Comparison of ENCODE assay signal across 15 cellular contexts in the genomic region with DNA sequence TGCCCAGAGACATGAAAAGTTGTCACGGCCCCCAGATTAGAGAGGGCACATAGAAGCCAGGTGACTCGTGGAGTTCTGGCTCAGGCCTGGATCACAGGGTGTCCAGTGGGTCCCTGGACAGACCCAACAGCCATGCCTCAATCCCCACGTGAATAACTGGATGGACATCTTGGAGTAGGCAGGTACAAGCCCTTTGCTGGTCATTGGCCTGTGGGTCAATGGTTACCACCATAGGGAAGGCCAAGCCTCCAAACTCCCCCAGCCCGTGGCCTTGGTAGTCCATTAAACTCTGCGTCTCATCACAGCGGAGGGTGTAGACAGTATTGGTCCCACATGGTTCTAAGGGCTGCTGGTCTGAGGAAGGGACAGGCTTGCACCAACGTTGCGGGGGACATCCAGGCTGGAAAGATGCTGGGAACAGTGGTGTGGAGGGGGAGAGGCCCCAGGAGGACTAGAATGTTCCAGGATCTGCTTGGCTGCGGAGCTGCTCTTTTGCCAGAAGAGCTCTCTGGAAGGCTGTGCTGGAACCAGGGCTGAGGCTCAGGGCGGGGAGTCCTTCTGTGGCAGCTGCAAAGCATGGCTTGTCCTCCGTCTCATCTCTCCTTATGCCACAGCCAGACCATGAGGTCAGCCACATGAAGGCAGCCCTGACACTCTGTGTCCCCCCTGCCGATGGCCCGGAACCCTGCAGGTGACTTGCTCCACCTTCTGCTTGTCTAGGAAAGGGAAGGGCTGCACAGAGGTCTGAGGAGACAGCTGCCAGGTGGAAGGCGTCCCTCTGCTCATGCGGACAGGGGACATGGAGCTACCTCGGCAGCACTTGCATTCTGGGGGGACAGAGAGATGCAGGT.
"Had no signal": no experiment of that assay in that cellular context is flagged by ENCODE, and none has a peak within 500 bp of the region (broad histone marks: within the 10 kb centered on the region; RNA-seq: fewer than 3 reads in every experiment).

No MANE protein-coding gene starts in this region.

- H3K27ac ChIP-seq: ascending aorta, breast epithelium, gastroesophageal sphincter, right lobe of liver, thoracic aorta had no signal

- H3K36me3 Mint-ChIP-seq: activated CD4-positive, alpha-beta memory T cell treated with anti-CD3 and anti-CD28 coated beads for 36 hours; naive thymus-derived CD8-positive, alpha-beta T cell had no signal

- H3K4me3 ChIP-seq: ascending aorta, breast epithelium, gastroesophageal sphincter, mucosa of descending colon, right lobe of liver, thoracic aorta had no signal

- H3K27me3 ChIP-seq: ascending aorta, right lobe of liver had no signal

- H3K4me1 Mint-ChIP-seq: activated CD4-positive, alpha-beta T cell treated with anti-CD3 and anti-CD28 coated beads for 36 hours; activated T-helper 17 cell treated with anti-CD3 and anti-CD28 coated beads, Interleukin-2, amount 50 U/mL, for 72 hours; T-helper 17 cell had no signal

- H3K4me1 ChIP-seq: ascending aorta, breast epithelium, gastroesophageal sphincter, right lobe of liver had no signal

- H3K36me3 ChIP-seq: ascending aorta, breast epithelium, gastroesophageal sphincter, right lobe of liver, thoracic aorta had no signal

- H3K9me3 ChIP-seq: ascending aorta, breast epithelium, gastroesophageal sphincter, mucosa of descending colon, right lobe of liver, thoracic aorta had no signal

- H3K27me3 Mint-ChIP-seq: T-helper 17 cell had no signal

- H3K4me3 Mint-ChIP-seq: activated CD4-positive, alpha-beta memory T cell treated with anti-CD3 and anti-CD28 coated beads for 36 hours; activated CD4-positive, alpha-beta T cell treated with anti-CD3 and anti-CD28 coated beads for 36 hours; activated T-helper 17 cell treated with anti-CD3 and anti-CD28 coated beads, Interleukin-2, amount 50 U/mL, for 72 hours; naive thymus-derived CD8-positive, alpha-beta T cell; T-helper 17 cell had no signal

- DNase-seq: activated CD4-positive, alpha-beta T cell treated with anti-CD3 and anti-CD28 coated beads for 36 hours; activated naive CD4-positive, alpha-beta T cell treated with Interleukin-2 at 50 U/mL for 16 hours; mammary epithelial cell; mucosa of descending colon; occipital lobe; SIG-M5; T-helper 17 cell had no signal

- H3K9me3 Mint-ChIP-seq: activated T-helper 17 cell treated with anti-CD3 and anti-CD28 coated beads, Interleukin-2, amount 50 U/mL, for 72 hours had no signal

- H3K27ac Mint-ChIP-seq: activated CD4-positive, alpha-beta memory T cell treated with anti-CD3 and anti-CD28 coated beads for 36 hours; activated CD4-positive, alpha-beta T cell treated with anti-CD3 and anti-CD28 coated beads for 36 hours; activated T-helper 17 cell treated with anti-CD3 and anti-CD28 coated beads, Interleukin-2, amount 50 U/mL, for 72 hours; naive thymus-derived CD8-positive, alpha-beta T cell; T-helper 17 cell had no signal

- ATAC-seq: activated CD4-positive, alpha-beta T cell treated with anti-CD3 and anti-CD28 coated beads for 36 hours; activated T-helper 17 cell treated with anti-CD3 and anti-CD28 coated beads, Interleukin-2, amount 50 U/mL, for 72 hours; gastroesophageal sphincter; mucosa of descending colon; naive thymus-derived CD8-positive, alpha-beta T cell; right lobe of liver; T-helper 17 cell had no signal
